ENCODE assay signal across 1 cellular context in genomic region chr10:90862908-90863514, GRCh38.
TF ChIP-seq lines count a peak whose summit lies in the region.

No MANE protein-coding gene starts in this region.

TF ChIP-seq in HepG2, 621 proteins besides CTCF, POLR2A, EP300 and RAD21 (continued from another document):
- TF ChIP-seq ASH2L (IDR thresholded peaks at IDR 0.05; ENCODE audit: insufficient read length, low read depth, low read length) (no peak), HNRNPUL1 (IDR thresholded peaks at IDR 0.05; ENCODE audit: low read depth, low read length) (no peak), ZNF235 (CRISPR knock-in tag; IDR thresholded peaks at IDR 0.05; ENCODE audit: borderline replicate concordance) (no peak), NR2F6 (IDR thresholded peaks at IDR 0.05) (no peak), NR2F6 (CRISPR knock-in tag; IDR thresholded peaks at IDR 0.05) (no peak)
TF ChIP-seq in HepG2: peak in this region for 2.
